In genomic region chr20:54078296-54078695, GRCh38 we compare ENCODE assay signal across 9 cellular contexts. TPM values are rescaled to one million over a fixed set of nuclear protein-coding genes. Genes with fewer than 3 reads are reported as not detected.
DNase-seq lines count a peak whose midpoint lies in the region; ATAC-seq and TF ChIP-seq lines count a peak whose summit lies in the region.
"Had no signal": no experiment of that assay in that cellular context is flagged by ENCODE, and none has a peak within 500 bp of the region (broad histone marks: within the 10 kb centered on the region; RNA-seq: fewer than 3 reads in every experiment).

No MANE protein-coding gene starts in this region.

- ATAC-seq in GM18505 (IDR thresholded peaks at IDR 0.05; ENCODE audit: unreplicated experiment) (peak; percentile 49), GM21737 (IDR thresholded peaks at IDR 0.05; ENCODE audit: unreplicated experiment) (peak; percentile 92), memory B cell (ENCODE audit: low read depth) (peak; percentile 82)

- WGBS in esophagus muscularis mucosa, result 65% methylated on average over 5 of the region's 5 CpGs

- peaks cover 0 to 7% (median 0%) of the 10 kb centered on the region in 4 donors for H3K27me3 ChIP-seq in esophagus muscularis mucosa

- no peak for TF ChIP-seq EP300 in esophagus muscularis mucosa (IDR thresholded peaks at IDR 0.05)

- no peaks in the 10 kb centered on the region for H3K36me3 Mint-ChIP-seq in memory B cell

- peaks cover 2% of the 10 kb centered on the region for H3K9me3 Mint-ChIP-seq in memory B cell

- H3K4me3 ChIP-seq in esophagus muscularis mucosa, result no peak overlapping the region

- no peak overlapping the region for H3K27ac ChIP-seq in esophagus muscularis mucosa (replicated peaks in 1 of 4)

- H3K27ac Mint-ChIP-seq in memory B cell, result no peak overlapping the region

- no peaks in the 10 kb centered on the region for H3K4me1 ChIP-seq in esophagus muscularis mucosa

- DNase-seq in NOMO-1 treated with dmso at 0.1 percent for 144 hours (lab: John Stamatoyannopoulos, UW; ENCODE audit: unreplicated experiment), result peak; percentile 32
- no peak for DNase-seq in memory B cell (ENCODE audit: low spot score in 2 of 2)
- no peak for DNase-seq in COLO668 (lab: John Stamatoyannopoulos, UW; ENCODE audit: unreplicated experiment)
- no peak for DNase-seq in anterior cingulate cortex (lab: John Stamatoyannopoulos, UW)
- DNase-seq in esophagus muscularis mucosa (ENCODE audit: extremely low spot score), result no peak
- DNase-seq in dedifferentiated amniotic fluid mesenchymal stem cell (ENCODE audit: extremely low spot score), result no peak
- DNase-seq: NCI-H2081 treated with DMSO at 0.1 percent for 48 hours had no signal

- H3K36me3 ChIP-seq in esophagus muscularis mucosa, result no peaks in the 10 kb centered on the region

- H3K4me1 Mint-ChIP-seq in memory B cell, result peaks cover 15% of the 10 kb centered on the region

- H3K27me3 Mint-ChIP-seq in memory B cell, result no peaks in the 10 kb centered on the region

- H3K4me3 Mint-ChIP-seq in memory B cell, result peak overlapping the region; percentile 50

- no peak for TF ChIP-seq CTCF in esophagus muscularis mucosa (IDR thresholded peaks at IDR 0.05)

- H3K9me3 ChIP-seq in esophagus muscularis mucosa, result no peaks in the 10 kb centered on the region

- TF ChIP-seq POLR2A in GM18505 (IDR thresholded peaks at IDR 0.05; ENCODE audit: borderline replicate concordance, extremely low read depth, insufficient read depth, insufficient read length) (no peak), esophagus muscularis mucosa (IDR thresholded peaks at IDR 0.05; ENCODE audit: low read depth) (no peak)

- intact Hi-C loops in esophagus muscularis mucosa (cut with DNase I), result no loop called here

RNA-seq across cellular contexts. Expression of gene BCAS1, which starts 7.9 kb away (rescaled TPM):
- under 1 TPM in 2 of 4 donors, not detected in 2; 0.13 to 0.46 TPM for total RNA-seq in esophagus muscularis mucosa
